Comparison of ENCODE assay signal across 17 cellular contexts in the genomic region with DNA sequence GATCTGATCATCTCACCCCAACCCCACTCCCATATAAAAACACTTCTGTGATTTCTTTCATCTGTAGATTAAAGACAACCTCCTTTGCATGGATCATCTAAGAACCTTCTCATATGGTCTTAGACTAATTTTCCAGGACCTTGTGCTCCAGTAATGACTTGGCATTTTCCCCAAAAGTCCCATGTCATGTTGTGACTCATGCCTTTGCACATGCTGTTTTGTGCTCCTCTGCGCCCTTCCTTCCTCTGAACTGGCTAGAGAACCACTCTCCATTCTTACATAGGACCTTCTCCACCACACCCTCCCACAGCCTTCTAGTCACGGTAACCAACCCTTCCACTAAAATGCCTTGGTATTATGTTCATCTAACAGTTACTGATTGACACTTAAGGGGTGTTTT.
DNase-seq lines count a peak whose midpoint lies in the region; ATAC-seq, FAIRE-seq and TF ChIP-seq lines count a peak whose summit lies in the region.
"Had no signal": no experiment of that assay in that cellular context is flagged by ENCODE, and none has a peak within 500 bp of the region (broad histone marks: within the 10 kb centered on the region; RNA-seq: fewer than 3 reads in every experiment).

No MANE protein-coding gene starts in this region.

- DNase-seq in A549 (ENCODE audit: low read depth in 1 of 2, low spot score in 1 of 2): peak in 1 of 2 experiments; percentile 47
- peak; percentile 19 for DNase-seq in GM12865 (ENCODE audit: low read depth)
- peak; percentile 41 for DNase-seq in adipocyte (ENCODE audit: low read depth)
- DNase-seq in fibroblast of the aortic adventitia (ENCODE audit: low read depth): peak; percentile 64
- DNase-seq in NOMO-1 (lab: John Stamatoyannopoulos, UW; ENCODE audit: unreplicated experiment in 2 of 2): no peak
- DNase-seq: effector memory CD4-positive, alpha-beta T cell; left cardiac atrium; psoas muscle; stimulated activated CD4-positive, alpha-beta T cell treated with anti-CD3 and anti-CD28 coated beads, Interleukin-2, amount 100 ng/mL, for 24 hours; T1000; thyroid gland had no signal

- ATAC-seq in A549: peak in 1 of 2 experiments; percentile 31; a peak in 2 of 6 replicates
- ATAC-seq in GM19035 (IDR thresholded peaks at IDR 0.05; ENCODE audit: unreplicated experiment): no peak
- ATAC-seq in HG03280 (IDR thresholded peaks at IDR 0.05; ENCODE audit: unreplicated experiment): no peak
- no peak for ATAC-seq in GM19395 (IDR thresholded peaks at IDR 0.05; ENCODE audit: unreplicated experiment)
- ATAC-seq: body of pancreas, left cardiac atrium, psoas muscle had no signal

- H3K4me2 ChIP-seq in A549: peak overlapping the region; percentile 12; the same call in 2 of the 3 replicates
- H3K4me2 ChIP-seq: hepatocyte had no signal

- TF ChIP-seq CTCF in A549 (IDR thresholded peaks at IDR 0.05) (no peak), GM12865 (IDR thresholded peaks at IDR 0.05; ENCODE audit: insufficient read depth, low read depth, low read length, missing control alignments) (no peak), fibroblast of the aortic adventitia (IDR thresholded peaks at IDR 0.05; ENCODE audit: insufficient read depth, low read length) (no peak)

- 86% methylated on average over 2 of the region's 2 CpGs for WGBS in A549 (ENCODE audit: missing lambda C conversion rate)

- no peak for TF ChIP-seq EP300 in A549 (IDR thresholded peaks at IDR 0.05)

- no peak overlapping the region for H3K4me3 ChIP-seq in A549
- no peak overlapping the region for H3K4me3 ChIP-seq in GM12865 (ENCODE audit: low read depth, low read length)
- no peak overlapping the region for H3K4me3 ChIP-seq in adipocyte (ENCODE audit: low read length)
- no peak overlapping the region for H3K4me3 ChIP-seq in fibroblast of the aortic adventitia (ENCODE audit: low read depth, low read length)
- H3K4me3 ChIP-seq: body of pancreas, hepatocyte, psoas muscle, SJSA1, thyroid gland had no signal

- no peak for FAIRE-seq in A549 (lab: Jason Lieb, UNC)

- no peaks in the 10 kb centered on the region for H3K27me3 ChIP-seq in adipocyte (replicated peaks; ENCODE audit: control insufficient read depth, insufficient read depth, low read length)
- H3K27me3 ChIP-seq: body of pancreas, hepatocyte, SJSA1, thyroid gland had no signal

- CTCF ChIA-PET in A549 (lab: Yijun Ruan, JAX): interaction anchor here (0.9 kb wide), 1 partner anchor 20 kb away, joined by 4 read pairs; no protein-coding TSS in a partner anchor

- H3K27ac ChIP-seq in A549: peak overlapping the region in 1 of 2 experiments; percentile 9; a peak in 2 of 6 replicates
- H3K27ac ChIP-seq: body of pancreas, hepatocyte, psoas muscle, SJSA1, thyroid gland had no signal

- no peak overlapping the region for H3K9ac ChIP-seq in adipocyte (ENCODE audit: low read length)

- no peak for TF ChIP-seq RAD21 in A549 (conservative IDR thresholded peaks at IDR 0.05 in 1 of 2, IDR thresholded peaks at IDR 0.05 in 1 of 2)

- peaks cover 19% of the 10 kb centered on the region for H3K4me1 ChIP-seq in A549
- H3K4me1 ChIP-seq in adipocyte (ENCODE audit: control insufficient read depth, insufficient read depth, low read length): peaks cover 24% of the 10 kb centered on the region
- H3K4me1 ChIP-seq: body of pancreas, psoas muscle, SJSA1, thyroid gland had no signal

- H3K36me3 ChIP-seq in adipocyte (ENCODE audit: control insufficient read depth, insufficient read depth, low read length, severe bottlenecking): no peaks in the 10 kb centered on the region
- H3K36me3 ChIP-seq: SJSA1, thyroid gland had no signal

- POLR2A ChIA-PET in A549 (lab: Yijun Ruan, JAX): no interaction called here

- H3K9me3 ChIP-seq in A549 (no peaks in the 10 kb centered on the region), adipocyte (ENCODE audit: control insufficient read depth, low read length) (no peaks in the 10 kb centered on the region)
- H3K9me3 ChIP-seq: body of pancreas, psoas muscle, SJSA1, thyroid gland had no signal

- no peak for TF ChIP-seq POLR2A in A549 (IDR thresholded peaks at IDR 0.05; ENCODE audit: low read length)

TF ChIP-seq in A549, 52 proteins besides CTCF, POLR2A, EP300 and RAD21:
- no peak for TF ChIP-seq NPAS2 (CRISPR knock-in tag; IDR thresholded peaks at IDR 0.05; ENCODE audit: borderline replicate concordance)
- no peak for TF ChIP-seq GATA3 (IDR thresholded peaks at IDR 0.05; ENCODE audit: borderline replicate concordance)
- TF ChIP-seq MAFK (IDR thresholded peaks at IDR 0.05; ENCODE audit: partially characterized antibody): peak; percentile 77
- TF ChIP-seq, protein P1, sequence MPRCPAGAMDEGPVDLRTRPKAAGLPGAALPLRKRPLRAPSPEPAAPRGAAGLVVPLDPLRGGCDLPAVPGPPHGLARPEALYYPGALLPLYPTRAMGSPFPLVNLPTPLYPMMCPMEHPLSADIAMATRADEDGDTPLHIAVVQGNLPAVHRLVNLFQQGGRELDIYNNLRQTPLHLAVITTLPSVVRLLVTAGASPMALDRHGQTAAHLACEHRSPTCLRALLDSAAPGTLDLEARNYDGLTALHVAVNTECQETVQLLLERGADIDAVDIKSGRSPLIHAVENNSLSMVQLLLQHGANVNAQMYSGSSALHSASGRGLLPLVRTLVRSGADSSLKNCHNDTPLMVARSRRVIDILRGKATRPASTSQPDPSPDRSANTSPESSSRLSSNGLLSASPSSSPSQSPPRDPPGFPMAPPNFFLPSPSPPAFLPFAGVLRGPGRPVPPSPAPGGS (IDR thresholded peaks at IDR 0.05): no peak
- TF ChIP-seq FOSL2 (IDR thresholded peaks at IDR 0.05): no peak
- peak; percentile 39; the same call in 1 of the 2 replicates for TF ChIP-seq FOSL2 (CRISPR knock-in tag; IDR thresholded peaks at IDR 0.05)
- TF ChIP-seq, protein P2, sequence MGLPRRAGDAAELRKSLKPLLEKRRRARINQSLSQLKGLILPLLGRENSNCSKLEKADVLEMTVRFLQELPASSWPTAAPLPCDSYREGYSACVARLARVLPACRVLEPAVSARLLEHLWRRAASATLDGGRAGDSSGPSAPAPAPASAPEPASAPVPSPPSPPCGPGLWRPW (IDR thresholded peaks at IDR 0.05): no peak
- TF ChIP-seq NFE2L2 (conservative IDR thresholded peaks at IDR 0.05; ENCODE audit: low read length): peak; percentile 80
- no peak for TF ChIP-seq NR3C1 (IDR thresholded peaks at IDR 0.05)
- no peak for TF ChIP-seq ZSCAN20 (CRISPR knock-in tag; IDR thresholded peaks at IDR 0.05)

Comparison
In these comparisons a context has a peak if more than half of its experiments do, and no peak if none do; other contexts are left out.
1. DNase-seq: peak in GM12865 (single experiment), adipocyte (single experiment) and fibroblast of the aortic adventitia (single experiment); none in NOMO-1 (0 of 2).